ENCODE assay signal across 1 cellular context in the genomic region with DNA sequence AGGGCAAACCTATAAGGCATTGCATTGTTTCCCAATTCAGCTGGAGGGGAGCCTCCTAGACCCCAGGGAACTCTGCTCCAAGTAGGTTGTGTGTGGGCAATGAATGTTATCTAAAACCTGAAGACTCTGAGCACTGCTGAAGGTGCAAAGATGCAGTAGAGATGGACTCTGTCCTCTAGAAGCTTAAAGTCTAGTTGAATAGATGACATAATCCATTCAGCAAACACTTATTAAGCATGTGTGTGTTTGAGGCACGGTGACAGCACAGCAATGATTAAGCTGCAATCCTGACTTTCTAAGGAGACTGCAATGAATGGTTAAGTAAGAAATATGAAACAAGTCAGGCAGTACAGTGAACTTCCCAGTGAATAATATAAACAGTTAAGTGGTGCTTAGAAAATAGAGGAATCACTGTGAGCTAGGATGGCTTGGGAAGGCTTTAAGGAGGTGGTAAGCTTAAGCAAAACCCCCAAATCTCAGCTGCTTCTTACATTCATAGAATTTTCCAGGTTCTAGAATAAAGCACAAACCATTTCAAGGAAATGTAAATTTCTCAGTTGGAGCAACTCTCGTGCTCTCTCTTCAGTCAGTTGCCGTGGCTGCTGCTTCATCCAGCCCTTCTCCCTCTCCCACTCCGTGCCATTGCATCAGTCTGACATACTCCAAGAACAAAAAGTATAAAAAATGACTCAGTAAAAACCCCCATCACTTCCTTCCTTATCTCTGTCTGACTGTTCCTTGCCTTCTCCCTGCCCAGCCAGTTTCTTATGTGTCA.
TF ChIP-seq lines count a peak whose summit lies in the region.

No MANE protein-coding gene starts in this region.

TF ChIP-seq in HepG2, 621 proteins besides CTCF, POLR2A, EP300 and RAD21 (continued from another document):
- TF ChIP-seq, protein P1, sequence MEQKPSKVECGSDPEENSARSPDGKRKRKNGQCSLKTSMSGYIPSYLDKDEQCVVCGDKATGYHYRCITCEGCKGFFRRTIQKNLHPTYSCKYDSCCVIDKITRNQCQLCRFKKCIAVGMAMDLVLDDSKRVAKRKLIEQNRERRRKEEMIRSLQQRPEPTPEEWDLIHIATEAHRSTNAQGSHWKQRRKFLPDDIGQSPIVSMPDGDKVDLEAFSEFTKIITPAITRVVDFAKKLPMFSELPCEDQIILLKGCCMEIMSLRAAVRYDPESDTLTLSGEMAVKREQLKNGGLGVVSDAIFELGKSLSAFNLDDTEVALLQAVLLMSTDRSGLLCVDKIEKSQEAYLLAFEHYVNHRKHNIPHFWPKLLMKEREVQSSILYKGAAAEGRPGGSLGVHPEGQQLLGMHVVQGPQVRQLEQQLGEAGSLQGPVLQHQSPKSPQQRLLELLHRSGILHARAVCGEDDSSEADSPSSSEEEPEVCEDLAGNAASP (CRISPR knock-in tag; IDR thresholded peaks at IDR 0.05; ENCODE audit: borderline replicate concordance), result peak; percentile 12; the same call in 1 of the 2 replicates
- no peak for TF ChIP-seq SOX6 (IDR thresholded peaks at IDR 0.05)
- peak; percentile 90 for TF ChIP-seq SOX6 (CRISPR knock-in tag; IDR thresholded peaks at IDR 0.05)
- TF ChIP-seq SMAD3 (CRISPR knock-in tag; IDR thresholded peaks at IDR 0.05), result peak; percentile 18; the same call in 1 of the 2 replicates
- TF ChIP-seq ISL2 (CRISPR knock-in tag; IDR thresholded peaks at IDR 0.05), result peak; percentile 78
- no peak for TF ChIP-seq TOPORS (CRISPR knock-in tag; IDR thresholded peaks at IDR 0.05)
- TF ChIP-seq ZNF746 (CRISPR knock-in tag; IDR thresholded peaks at IDR 0.05), result peak; percentile 20; the same call in 1 of the 2 replicates
- TF ChIP-seq ZMYM2 (CRISPR knock-in tag; IDR thresholded peaks at IDR 0.05), result peak; percentile 84
- TF ChIP-seq ZNF883 (CRISPR knock-in tag; IDR thresholded peaks at IDR 0.05; ENCODE audit: not compliant biosample characterization), result no peak
- peak; percentile 94 for TF ChIP-seq RCOR2 (CRISPR knock-in tag; IDR thresholded peaks at IDR 0.05)
- TF ChIP-seq, protein P2, sequence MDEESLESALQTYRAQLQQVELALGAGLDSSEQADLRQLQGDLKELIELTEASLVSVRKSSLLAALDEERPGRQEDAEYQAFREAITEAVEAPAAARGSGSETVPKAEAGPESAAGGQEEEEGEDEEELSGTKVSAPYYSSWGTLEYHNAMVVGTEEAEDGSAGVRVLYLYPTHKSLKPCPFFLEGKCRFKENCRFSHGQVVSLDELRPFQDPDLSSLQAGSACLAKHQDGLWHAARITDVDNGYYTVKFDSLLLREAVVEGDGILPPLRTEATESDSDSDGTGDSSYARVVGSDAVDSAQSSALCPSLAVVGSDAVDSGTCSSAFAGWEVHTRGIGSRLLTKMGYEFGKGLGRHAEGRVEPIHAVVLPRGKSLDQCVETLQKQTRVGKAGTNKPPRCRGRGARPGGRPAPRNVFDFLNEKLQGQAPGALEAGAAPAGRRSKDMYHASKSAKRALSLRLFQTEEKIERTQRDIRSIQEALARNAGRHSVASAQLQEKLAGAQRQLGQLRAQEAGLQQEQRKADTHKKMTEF (CRISPR knock-in tag; IDR thresholded peaks at IDR 0.05), result 0 out of 2 replicates have a peak, but pooled peaks have one; percentile 46
- no peak for TF ChIP-seq EHMT2 (IDR thresholded peaks at IDR 0.05; ENCODE audit: borderline replicate concordance, low read depth, low read length)
- peak; percentile 84; the same call in 1 of the 2 replicates for TF ChIP-seq ZNF292 (CRISPR knock-in tag; IDR thresholded peaks at IDR 0.05; ENCODE audit: borderline replicate concordance, low read depth)
- 0 out of 2 replicates have a peak, but pooled peaks have one; percentile 7 for TF ChIP-seq CREB1 (IDR thresholded peaks at IDR 0.05)
- peak; percentile 84 for TF ChIP-seq CREB1 (CRISPR knock-in tag; IDR thresholded peaks at IDR 0.05)
- TF ChIP-seq MYC (CRISPR knock-in tag; IDR thresholded peaks at IDR 0.05; ENCODE audit: borderline replicate concordance), result no peak
- TF ChIP-seq MED1 (CRISPR knock-in tag; IDR thresholded peaks at IDR 0.05), result peak; percentile 73
- no peak for TF ChIP-seq RBFOX2 (IDR thresholded peaks at IDR 0.05; ENCODE audit: low read depth, low read length)
- peak; percentile 19; the same call in 1 of the 2 replicates for TF ChIP-seq ZBTB20 (CRISPR knock-in tag; IDR thresholded peaks at IDR 0.05; ENCODE audit: borderline replicate concordance, low read depth)
- peak; percentile 95 for TF ChIP-seq HNF4G (IDR thresholded peaks at IDR 0.05; ENCODE audit: borderline replicate concordance, low read depth, low read length)
- TF ChIP-seq HNF4G (CRISPR knock-in tag; IDR thresholded peaks at IDR 0.05; ENCODE audit: borderline replicate concordance, low read depth), result peak; percentile 92
